In the genomic region with DNA sequence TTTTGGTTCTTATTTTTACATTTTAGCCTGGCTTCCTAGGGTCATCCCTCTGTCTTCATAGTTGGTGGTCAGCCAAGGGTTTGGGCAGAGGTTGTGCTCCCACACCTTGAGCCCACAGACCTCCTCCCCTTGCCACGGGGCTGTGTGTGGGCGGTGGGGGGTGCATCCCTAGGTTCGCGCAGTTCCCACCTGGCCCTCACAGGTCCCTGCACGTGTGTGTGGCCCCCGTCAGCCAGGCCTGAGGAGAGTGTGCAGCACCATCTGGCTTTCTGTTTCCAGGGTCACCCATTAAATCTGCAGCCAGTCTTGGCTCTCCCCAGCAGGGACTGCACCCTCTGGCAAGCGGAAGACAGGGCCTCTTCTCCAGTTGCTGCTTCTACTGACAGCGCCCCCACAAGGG, we compare ENCODE assay signal across 23 cellular contexts.
"Had no signal": no experiment of that assay in that cellular context is flagged by ENCODE, and none has a peak within 500 bp of the region (broad histone marks: within the 10 kb centered on the region; RNA-seq: fewer than 3 reads in every experiment).

No MANE protein-coding gene starts in this region.

- H3K27ac ChIP-seq: gastroesophageal sphincter, hepatocyte, neural progenitor cell, right atrium auricular region, suprapubic skin, tibial artery had no signal

- H3K27ac Mint-ChIP-seq: activated CD8-positive, alpha-beta T cell treated with anti-CD3 and anti-CD28 coated beads for 36 hours; activated naive CD8-positive, alpha-beta T cell; neural progenitor cell; T-helper 17 cell had no signal

- H3K9me3 Mint-ChIP-seq: activated CD8-positive, alpha-beta T cell treated with anti-CD3 and anti-CD28 coated beads for 36 hours; neural progenitor cell had no signal

- H3K4me1 Mint-ChIP-seq: neural progenitor cell had no signal

- H3K4me3 ChIP-seq: gastroesophageal sphincter, hepatocyte, neural progenitor cell, right atrium auricular region, smooth muscle cell, suprapubic skin, tibial artery had no signal

- H3K9ac ChIP-seq: neural progenitor cell had no signal

- H3K27me3 Mint-ChIP-seq: activated CD8-positive, alpha-beta T cell treated with anti-CD3 and anti-CD28 coated beads for 36 hours; activated naive CD8-positive, alpha-beta T cell; naive B cell; T-helper 17 cell had no signal

- H3K36me3 ChIP-seq: neural progenitor cell had no signal

- H3K36me3 Mint-ChIP-seq: neural progenitor cell had no signal

- H3K4me3 Mint-ChIP-seq: activated CD8-positive, alpha-beta T cell treated with anti-CD3 and anti-CD28 coated beads for 36 hours; activated naive CD8-positive, alpha-beta T cell; naive B cell; neural progenitor cell; T-helper 17 cell had no signal

- ATAC-seq: activated CD8-positive, alpha-beta T cell treated with anti-CD3 and anti-CD28 coated beads for 36 hours; gastroesophageal sphincter; left colon; T-helper 17 cell had no signal

- H3K4me2 ChIP-seq: hepatocyte, neural progenitor cell, smooth muscle cell had no signal

- H3K9me3 ChIP-seq: gastroesophageal sphincter, right atrium auricular region, suprapubic skin, tibial artery had no signal

- H3K27me3 ChIP-seq: gastroesophageal sphincter, hepatocyte, neural progenitor cell, right atrium auricular region, suprapubic skin, tibial artery had no signal

- DNase-seq: activated CD4-positive, alpha-beta T cell treated with anti-CD3 and anti-CD28 coated beads for 1 hour; activated CD4-positive, alpha-beta T cell treated with anti-CD3 and anti-CD28 coated beads, Interleukin-2, amount 50 U/mL, for 1 hour; activated CD8-positive, alpha-beta T cell treated with anti-CD3 and anti-CD28 coated beads for 36 hours; activated naive CD4-positive, alpha-beta T cell; activated T-cell treated with anti-CD3 and anti-CD28 coated beads, Interleukin-2, amount 50 U/mL, for 48 hours; anterior cingulate cortex; effector memory CD4-positive, alpha-beta T cell; erythroblast; left colon; mammary epithelial cell; naive B cell; stimulated activated CD4-positive, alpha-beta T cell treated with anti-CD3 and anti-CD28 coated beads, Interleukin-2, amount 100 ng/mL, for 24 hours; stimulated activated naive CD4-positive, alpha-beta T cell; T-helper 17 cell; T1000; tibial artery had no signal

- H3K4me1 ChIP-seq: gastroesophageal sphincter, neural progenitor cell, right atrium auricular region, suprapubic skin had no signal
